ENCODE assay signal across 6 cellular contexts in the genomic region with DNA sequence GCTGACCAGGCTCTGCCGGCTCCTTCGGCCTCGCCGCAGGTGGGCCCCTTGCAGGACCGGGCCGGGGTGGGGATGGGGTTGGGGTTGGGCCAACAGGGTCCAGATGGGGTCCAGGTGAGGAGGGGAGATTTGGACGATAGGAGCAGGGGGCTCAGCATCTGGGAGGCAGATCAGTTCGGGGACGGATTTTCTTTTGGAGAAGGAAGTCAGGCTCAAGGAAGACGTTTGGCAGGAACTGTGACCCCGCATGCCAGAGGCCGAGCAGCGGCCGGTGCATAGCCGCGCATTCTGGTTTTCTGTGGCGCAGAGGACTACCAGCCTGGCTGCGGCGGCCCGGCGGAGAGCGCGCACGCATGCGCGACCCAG. TPM values are rescaled to one million over a fixed set of nuclear protein-coding genes. Genes with fewer than 3 reads are reported as not detected.
DNase-seq lines count a peak whose midpoint lies in the region; ATAC-seq lines count a peak whose summit lies in the region.

No MANE protein-coding gene starts in this region.

- ATAC-seq in GM18870 (IDR thresholded peaks at IDR 0.05; ENCODE audit: unreplicated experiment) (peak; percentile 4), GM19467 (IDR thresholded peaks at IDR 0.05; ENCODE audit: unreplicated experiment) (no peak)

- H3K27me3 Mint-ChIP-seq in activated naive CD8-positive, alpha-beta T cell treated with anti-CD3 and anti-CD28 coated beads for 36 hours = no peaks in the 10 kb centered on the region

- H3K9me3 Mint-ChIP-seq in activated naive CD8-positive, alpha-beta T cell treated with anti-CD3 and anti-CD28 coated beads for 36 hours = no peaks in the 10 kb centered on the region

- peaks cover 51% of the 10 kb centered on the region for H3K36me3 Mint-ChIP-seq in activated naive CD8-positive, alpha-beta T cell treated with anti-CD3 and anti-CD28 coated beads for 36 hours

- peak overlapping the region; percentile 99 for H3K4me3 Mint-ChIP-seq in activated naive CD8-positive, alpha-beta T cell treated with anti-CD3 and anti-CD28 coated beads for 36 hours

- peaks cover 25% of the 10 kb centered on the region for H3K4me1 Mint-ChIP-seq in activated naive CD8-positive, alpha-beta T cell treated with anti-CD3 and anti-CD28 coated beads for 36 hours

- peak overlapping the region; percentile 100 for H3K27ac Mint-ChIP-seq in activated naive CD8-positive, alpha-beta T cell treated with anti-CD3 and anti-CD28 coated beads for 36 hours

- no peak for DNase-seq in activated naive CD8-positive, alpha-beta T cell treated with anti-CD3 and anti-CD28 coated beads for 36 hours
- DNase-seq in middle frontal gyrus (ENCODE audit: extremely low spot score, low spot score) = peak; percentile 67
- DNase-seq in NCI-H146 treated with DMSO at 0.1 percent for 48 hours (lab: John Stamatoyannopoulos, UW; ENCODE audit: unreplicated experiment) = no peak
- no peak for DNase-seq in activated CD4-positive, CD25-positive, alpha-beta regulatory T cell (lab: John Stamatoyannopoulos, UW)

RNA-seq across cellular contexts. Expression of a gene that starts 0.8 kb away (rescaled TPM):
- 1,000 to 10,000 TPM; 2,800 to 2,893 TPM for total RNA-seq in activated naive CD8-positive, alpha-beta T cell treated with anti-CD3 and anti-CD28 coated beads for 36 hours

RNA-seq across cellular contexts. Expression of a gene that starts 11.1 kb away (rescaled TPM):
- 100 to 1,000 TPM; 125 to 127 TPM for total RNA-seq in activated naive CD8-positive, alpha-beta T cell treated with anti-CD3 and anti-CD28 coated beads for 36 hours

RNA-seq across cellular contexts. Expression of a gene that starts 27.0 kb away (rescaled TPM):
- total RNA-seq in activated naive CD8-positive, alpha-beta T cell treated with anti-CD3 and anti-CD28 coated beads for 36 hours = 1 to 10 TPM in 1 of 2 experiments, under 1 TPM in 1; 0.74 to 1.1 TPM

RNA-seq across cellular contexts. Expression of a gene that starts 31.3 kb away (rescaled TPM):
- 10 to 100 TPM; 11.8 to 12.1 TPM for total RNA-seq in activated naive CD8-positive, alpha-beta T cell treated with anti-CD3 and anti-CD28 coated beads for 36 hours

RNA-seq across cellular contexts. Expression of a gene that starts 33.7 kb away (rescaled TPM):
- total RNA-seq in activated naive CD8-positive, alpha-beta T cell treated with anti-CD3 and anti-CD28 coated beads for 36 hours = 1 to 10 TPM; 1.2 to 2.0 TPM
